Comparison of ENCODE assay signal across 8 cellular contexts in the genomic region with DNA sequence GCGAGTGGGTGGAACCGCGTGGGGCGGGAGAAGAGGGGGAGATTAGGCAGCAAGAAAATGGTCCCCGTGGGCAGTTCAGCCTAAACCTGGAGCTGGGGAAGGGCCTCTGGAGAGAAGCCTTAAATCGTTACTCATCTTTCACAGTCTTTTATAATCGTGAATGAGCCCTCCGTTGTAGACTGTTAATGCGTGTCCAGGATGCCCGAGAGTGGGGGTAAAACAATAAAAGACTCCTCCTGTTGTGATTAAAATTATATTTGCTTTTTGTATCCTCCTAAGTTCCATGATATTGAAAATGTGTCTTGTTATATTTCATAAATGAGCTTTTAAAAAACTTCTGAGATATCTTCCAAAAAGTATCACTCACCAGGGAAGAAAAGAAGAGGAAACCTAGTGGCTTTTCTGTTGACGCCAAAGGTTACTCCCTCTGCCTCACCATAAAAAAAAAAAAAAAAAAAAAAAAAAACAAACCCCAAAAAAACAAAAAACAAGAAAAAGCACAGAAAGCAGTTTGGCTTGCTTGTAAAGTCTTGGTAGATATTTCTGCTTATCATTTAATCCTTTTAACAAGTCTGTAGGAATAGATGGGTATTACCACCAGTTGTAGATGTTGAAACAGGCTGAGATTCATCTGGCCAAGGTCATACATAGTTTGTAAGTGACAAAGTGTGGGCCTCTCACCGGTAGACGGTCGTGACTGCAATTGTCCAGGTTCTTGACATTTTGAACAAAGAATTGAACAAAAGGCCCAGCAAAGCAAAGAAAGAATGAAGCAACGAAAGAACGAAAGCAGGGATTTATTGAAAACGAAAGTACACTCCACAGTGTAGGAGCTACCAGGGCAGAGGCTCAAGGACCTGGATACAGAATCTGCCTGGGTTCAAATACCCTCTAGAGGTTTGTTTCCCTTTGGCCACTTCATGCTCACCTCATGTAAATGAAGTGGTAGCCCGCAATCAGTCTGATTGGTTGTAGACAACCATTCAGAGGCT. TPM values are rescaled to one million over a fixed set of nuclear protein-coding genes. Genes with fewer than 3 reads are reported as not detected.
DNase-seq lines count a peak whose midpoint lies in the region; TF ChIP-seq lines count a peak whose summit lies in the region.

No MANE protein-coding gene starts in this region.

- peak overlapping the region; percentile 74 to 84 (median 77) for H3K9ac ChIP-seq in subcutaneous abdominal adipose tissue (ENCODE audit: low read length in 5 of 5)

- H3K4me1 ChIP-seq in subcutaneous abdominal adipose tissue (ENCODE audit: control insufficient read depth in 5 of 5, insufficient read depth in 5 of 5, low read length in 5 of 5): peaks cover 0 to 20% (median 17%) of the 10 kb centered on the region in 5 donors

- H3K36me3 ChIP-seq in kidney epithelial cell (ENCODE audit: control insufficient read depth, insufficient read depth, low read length) (no peaks in the 10 kb centered on the region), subcutaneous abdominal adipose tissue (ENCODE audit: control insufficient read depth in 5 of 5, insufficient read depth in 5 of 5, low read length in 5 of 5) (no peaks in the 10 kb centered on the region)

- peak; percentile 92 for DNase-seq in NCI-H510A treated with DMSO at 0.1 percent for 48 hours (lab: John Stamatoyannopoulos, UW)
- no peak for DNase-seq in NCI-H510A (lab: John Stamatoyannopoulos, UW)
- DNase-seq in kidney epithelial cell (ENCODE audit: low read depth): no peak
- DNase-seq in COLO668 (lab: John Stamatoyannopoulos, UW; ENCODE audit: unreplicated experiment): no peak
- DNase-seq in iPS-NIHi11 (ENCODE audit: low spot score): no peak

- H3K4me3 ChIP-seq in kidney epithelial cell (ENCODE audit: low read depth, low read length): peak overlapping the region; percentile 37
- H3K4me3 ChIP-seq in subcutaneous abdominal adipose tissue (ENCODE audit: low read depth in 1 of 5, low read length in 5 of 5): peak overlapping the region; percentile 66 to 83 (median 76)

- 22 to 29% (median 26%) methylated on average over 18 of the region's 18 CpGs for WGBS in adipose tissue, 3 donors

- H3K27me3 ChIP-seq in kidney epithelial cell (ENCODE audit: control insufficient read depth, insufficient read depth, low read length): no peaks in the 10 kb centered on the region
- H3K27me3 ChIP-seq in subcutaneous abdominal adipose tissue (ENCODE audit: control insufficient read depth in 5 of 5, insufficient read depth in 4 of 5, low read length in 5 of 5): no peaks in the 10 kb centered on the region

- TF ChIP-seq EP300 in Ishikawa (IDR thresholded peaks at IDR 0.05; ENCODE audit: borderline replicate concordance): no peak

- no peak for TF ChIP-seq RAD21 in Ishikawa (IDR thresholded peaks at IDR 0.05; ENCODE audit: low read depth)

- H3K27ac ChIP-seq in adipose tissue (ENCODE audit: low read depth, low read length): peak overlapping the region; percentile 51
- peak overlapping the region; percentile 98 for H3K27ac ChIP-seq in subcutaneous abdominal adipose tissue (ENCODE audit: low read depth, low read length)

- no peaks in the 10 kb centered on the region for H3K9me3 ChIP-seq in subcutaneous abdominal adipose tissue (ENCODE audit: control insufficient read depth in 5 of 5, low read length in 5 of 5)

- no peak for TF ChIP-seq CTCF in kidney epithelial cell (IDR thresholded peaks at IDR 0.05; ENCODE audit: insufficient read depth, low read length, poor library complexity, severe bottlenecking)

TF ChIP-seq in Ishikawa, 13 proteins besides CTCF, POLR2A, EP300 and RAD21:
- TF ChIP-seq EGR1 (IDR thresholded peaks at IDR 0.05): 0 out of 2 replicates have a peak, but pooled peaks have one; percentile 21
- no peak for TF ChIP-seq TEAD4 (IDR thresholded peaks at IDR 0.05)

RNA-seq across cellular contexts. Expression of a gene that starts 11.4 kb away (rescaled TPM):
- polyA plus RNA-seq in adipose tissue: 100 to 1,000 TPM in 2 of 3 donors, 10 to 100 TPM in 1; 38.8 to 302 (median 104) TPM
- 63.6 and 74.6 TPM in 2 replicates for total RNA-seq in kidney epithelial cell
